14 cellular contexts compared by ENCODE assay signal in genomic region chr6:90202156-90202555, GRCh38.
DNase-seq lines count a peak whose midpoint lies in the region; ATAC-seq, FAIRE-seq and TF ChIP-seq lines count a peak whose summit lies in the region.
"Had no signal": no experiment of that assay in that cellular context is flagged by ENCODE, and none has a peak within 500 bp of the region (broad histone marks: within the 10 kb centered on the region; RNA-seq: fewer than 3 reads in every experiment).

No MANE protein-coding gene starts in this region.

- peak overlapping the region; percentile 85 for H3K27ac Mint-ChIP-seq in activated T-helper 1 cell treated with anti-CD3 and anti-CD28 coated beads, Interleukin-12 subunit alpha, Interleukin-12 subunit beta, Interleukin-2, Interleukin-4 antibody, amounts not matched to agents 30 ng/mL and 10 ng/mL and 1 ng/mL, durations not matched to agents 14 hours and 24 hours and 36 hours
- H3K27ac Mint-ChIP-seq in stimulated activated naive CD8-positive, alpha-beta T cell treated with anti-CD3 and anti-CD28 coated beads, Interleukin-15, Interleukin-2, amounts not matched to agents 100 ng/mL and 50 ng/mL, for 24 hours: peak overlapping the region; percentile 76

- no peaks in the 10 kb centered on the region for H3K27me3 ChIP-seq in liver (ENCODE audit: control insufficient read depth in 4 of 4, insufficient read depth in 4 of 4, low read length in 3 of 4)
- no peaks in the 10 kb centered on the region for H3K27me3 ChIP-seq in HepG2 (ENCODE audit: control insufficient read depth in 1 of 2, insufficient read depth in 2 of 2, low read length in 2 of 2)
- H3K27me3 ChIP-seq: tibial artery had no signal

- intact Hi-C loops in HepG2 (cut with micrococcal nuclease; ENCODE audit: unreplicated experiment): no loop called here
- intact Hi-C loops in activated T-helper 1 cell treated with anti-CD3 and anti-CD28 coated beads, Interleukin-12 subunit alpha, Interleukin-12 subunit beta, Interleukin-2, Interleukin-4 antibody, amounts not matched to agents 30 ng/mL and 10 ng/mL and 1 ng/mL, durations not matched to agents 14 hours and 24 hours and 36 hours (cut with micrococcal nuclease): loop anchor here (1.0 to 2.0 kb wide), 8 partner anchors 8 to 121 kb away; no protein-coding TSS in a partner anchor

- FAIRE-seq in HepG2 (lab: Jason Lieb, UNC): no peak
- FAIRE-seq: GM19239 had no signal

- no peak overlapping the region for H3K4me3 ChIP-seq in liver (ENCODE audit: low read depth in 1 of 3, low read length in 3 of 3)
- no peak overlapping the region for H3K4me3 ChIP-seq in HepG2 (replicated peaks in 1 of 3; ENCODE audit: insufficient read depth in 1 of 3, low read depth in 2 of 3, low read length in 3 of 3)
- H3K4me3 ChIP-seq: tibial artery had no signal

- peak overlapping the region; percentile 71 for H3K4me3 Mint-ChIP-seq in activated T-helper 1 cell treated with anti-CD3 and anti-CD28 coated beads, Interleukin-12 subunit alpha, Interleukin-12 subunit beta, Interleukin-2, Interleukin-4 antibody, amounts not matched to agents 30 ng/mL and 10 ng/mL and 1 ng/mL, durations not matched to agents 14 hours and 24 hours and 36 hours
- H3K4me3 Mint-ChIP-seq in stimulated activated naive CD8-positive, alpha-beta T cell treated with anti-CD3 and anti-CD28 coated beads, Interleukin-15, Interleukin-2, amounts not matched to agents 100 ng/mL and 50 ng/mL, for 24 hours: peak overlapping the region; percentile 62
- H3K4me3 Mint-ChIP-seq: IgD-negative memory B cell had no signal

- peaks cover 64% of the 10 kb centered on the region for H3K36me3 Mint-ChIP-seq in activated T-helper 1 cell treated with anti-CD3 and anti-CD28 coated beads, Interleukin-12 subunit alpha, Interleukin-12 subunit beta, Interleukin-2, Interleukin-4 antibody, amounts not matched to agents 30 ng/mL and 10 ng/mL and 1 ng/mL, durations not matched to agents 14 hours and 24 hours and 36 hours (ENCODE audit: low read depth)
- peaks cover 88% of the 10 kb centered on the region for H3K36me3 Mint-ChIP-seq in stimulated activated naive CD8-positive, alpha-beta T cell treated with anti-CD3 and anti-CD28 coated beads, Interleukin-15, Interleukin-2, amounts not matched to agents 100 ng/mL and 50 ng/mL, for 24 hours (ENCODE audit: low read depth)

- H3K4me1 ChIP-seq in liver (ENCODE audit: control insufficient read depth in 4 of 4, insufficient read depth in 4 of 4, low read length in 3 of 4): peaks cover 0 to 12% (median 8%) of the 10 kb centered on the region in 4 donors
- no peaks in the 10 kb centered on the region for H3K4me1 ChIP-seq in HepG2 (ENCODE audit: insufficient read depth, low read length)

- no peak for ATAC-seq in HepG2
- ATAC-seq in GM21786 (IDR thresholded peaks at IDR 0.05; ENCODE audit: unreplicated experiment): peak; percentile 42
- ATAC-seq in HG03571 (IDR thresholded peaks at IDR 0.05; ENCODE audit: unreplicated experiment): no peak

- no peak for TF ChIP-seq POLR2A in HepG2 (IDR thresholded peaks at IDR 0.05; ENCODE audit: insufficient read depth in 1 of 2, low read depth in 2 of 2, low read length in 2 of 2)

- CTCF ChIA-PET in HepG2 (lab: Yijun Ruan, JAX; ENCODE audit: low intra/inter-chr PET ratio, low total read pairs): no interaction called here

- H3K27ac ChIP-seq in liver (ENCODE audit: low read depth in 1 of 2, low read length in 2 of 2) (no peak overlapping the region), HepG2 (ENCODE audit: extremely low read length, insufficient read depth, low read length) (no peak overlapping the region)
- H3K27ac ChIP-seq: tibial artery, WERI-Rb-1 had no signal

- 49% methylated on average over 2 of the region's 2 CpGs for WGBS in liver
- 0% methylated on average over 2 of the region's 2 CpGs for WGBS in HepG2 (ENCODE audit: low lambda C conversion rate)

- no peaks in the 10 kb centered on the region for H3K27me3 Mint-ChIP-seq in activated T-helper 1 cell treated with anti-CD3 and anti-CD28 coated beads, Interleukin-12 subunit alpha, Interleukin-12 subunit beta, Interleukin-2, Interleukin-4 antibody, amounts not matched to agents 30 ng/mL and 10 ng/mL and 1 ng/mL, durations not matched to agents 14 hours and 24 hours and 36 hours (ENCODE audit: insufficient read depth)
- H3K27me3 Mint-ChIP-seq in stimulated activated naive CD8-positive, alpha-beta T cell treated with anti-CD3 and anti-CD28 coated beads, Interleukin-15, Interleukin-2, amounts not matched to agents 100 ng/mL and 50 ng/mL, for 24 hours: no peaks in the 10 kb centered on the region
- H3K27me3 Mint-ChIP-seq: IgD-negative memory B cell had no signal

- H2AFZ ChIP-seq in HepG2 (ENCODE audit: low read length): no peak overlapping the region

- BruUV-seq in HepG2 (replicated peaks; lab: Mats Ljungman, UMichigan): no TSS peak

- H4K20me1 ChIP-seq in HepG2 (ENCODE audit: insufficient read depth, low read length): no peaks in the 10 kb centered on the region

- in situ Hi-C loops in HepG2 (cut with HindIII; ENCODE audit: extremely low pct_ligation_motif_present, low pct_unique_long_range_greater_than_20kb): no loop called here

- no peaks in the 10 kb centered on the region for H3K79me2 ChIP-seq in HepG2 (ENCODE audit: insufficient read depth, low read length)

- peaks cover 17% of the 10 kb centered on the region for H3K9me3 Mint-ChIP-seq in activated T-helper 1 cell treated with anti-CD3 and anti-CD28 coated beads, Interleukin-12 subunit alpha, Interleukin-12 subunit beta, Interleukin-2, Interleukin-4 antibody, amounts not matched to agents 30 ng/mL and 10 ng/mL and 1 ng/mL, durations not matched to agents 14 hours and 24 hours and 36 hours
- H3K9me3 Mint-ChIP-seq in stimulated activated naive CD8-positive, alpha-beta T cell treated with anti-CD3 and anti-CD28 coated beads, Interleukin-15, Interleukin-2, amounts not matched to agents 100 ng/mL and 50 ng/mL, for 24 hours: peaks cover 7% of the 10 kb centered on the region

- DNase-seq in HepG2 (ENCODE audit: low spot score): no peak
- no peak for DNase-seq in activated T-helper 1 cell treated with anti-CD3 and anti-CD28 coated beads, Interleukin-12 subunit alpha, Interleukin-12 subunit beta, Interleukin-2, Interleukin-4 antibody, amounts not matched to agents 30 ng/mL and 10 ng/mL and 1 ng/mL, durations not matched to agents 14 hours and 24 hours and 36 hours (ENCODE audit: low spot score)
- DNase-seq in anterior cingulate cortex (lab: John Stamatoyannopoulos, UW): no peak
- DNase-seq in A172 (ENCODE audit: low spot score): no peak
- DNase-seq: EL, hippocampal formation, tibial artery, WERI-Rb-1 had no signal

- TF ChIP-seq RAD21 in liver (IDR thresholded peaks at IDR 0.05) (no peak), HepG2 (CRISPR knock-in tag; IDR thresholded peaks at IDR 0.05) (no peak)

- peaks cover 43% of the 10 kb centered on the region for H3K4me1 Mint-ChIP-seq in activated T-helper 1 cell treated with anti-CD3 and anti-CD28 coated beads, Interleukin-12 subunit alpha, Interleukin-12 subunit beta, Interleukin-2, Interleukin-4 antibody, amounts not matched to agents 30 ng/mL and 10 ng/mL and 1 ng/mL, durations not matched to agents 14 hours and 24 hours and 36 hours (ENCODE audit: low read depth)
- peaks cover 82% of the 10 kb centered on the region for H3K4me1 Mint-ChIP-seq in stimulated activated naive CD8-positive, alpha-beta T cell treated with anti-CD3 and anti-CD28 coated beads, Interleukin-15, Interleukin-2, amounts not matched to agents 100 ng/mL and 50 ng/mL, for 24 hours (ENCODE audit: low read depth)

- TF ChIP-seq EP300 in HepG2 (IDR thresholded peaks at IDR 0.05; ENCODE audit: low read depth in 2 of 2, low read length in 2 of 2): no peak
- no peak for TF ChIP-seq EP300 in HepG2 (CRISPR knock-in tag; IDR thresholded peaks at IDR 0.05; ENCODE audit: borderline replicate concordance)

- H3K9me3 ChIP-seq in liver (ENCODE audit: control insufficient read depth in 4 of 4, low read length in 3 of 4) (no peaks in the 10 kb centered on the region), HepG2 (ENCODE audit: low read length) (no peaks in the 10 kb centered on the region)
- H3K9me3 ChIP-seq: tibial artery had no signal

- POLR2A ChIA-PET in HepG2 (lab: Yijun Ruan, JAX): no interaction called here

- H3K36me3 ChIP-seq in liver (ENCODE audit: control insufficient read depth in 4 of 4, insufficient read depth in 3 of 4, low read depth in 1 of 4, low read length in 3 of 4) (peaks cover 0 to 7% (median under 1%) of the 10 kb centered on the region in 4 donors), HepG2 (replicated peaks in 1 of 2; ENCODE audit: control insufficient read depth in 1 of 2, insufficient read depth in 2 of 2, low read length in 2 of 2) (no peaks in the 10 kb centered on the region)

- H3K4me2 ChIP-seq in HepG2 (ENCODE audit: low read depth, low read length): no peak overlapping the region

- H3K9ac ChIP-seq in liver (ENCODE audit: low read depth in 1 of 2, low read length in 2 of 2) (no peak overlapping the region), HepG2 (ENCODE audit: insufficient read depth, low read depth, low read length) (no peak overlapping the region)

- TF ChIP-seq CTCF in liver (IDR thresholded peaks at IDR 0.05; ENCODE audit: low read depth, low read length, missing input control) (no peak), HepG2 (CRISPR knock-in tag; IDR thresholded peaks at IDR 0.05) (no peak)

TF ChIP-seq in liver, 16 proteins besides CTCF, POLR2A, EP300 and RAD21 (continues in another document):
- TF ChIP-seq JUND (IDR thresholded peaks at IDR 0.05): no peak
- TF ChIP-seq FOXA2 (IDR thresholded peaks at IDR 0.05): no peak

TF ChIP-seq in HepG2, 621 proteins besides CTCF, POLR2A, EP300 and RAD21:
- TF ChIP-seq MTA1 (CRISPR knock-in tag; IDR thresholded peaks at IDR 0.05; ENCODE audit: borderline replicate concordance) (no peak), TAF15 (IDR thresholded peaks at IDR 0.05; ENCODE audit: low read depth, low read length, poor library complexity, severe bottlenecking) (no peak), ZNF331 (CRISPR knock-in tag; IDR thresholded peaks at IDR 0.05) (no peak)
TF ChIP-seq in HepG2: peak in this region for 0.
